Comparison of ENCODE assay signal across 14 cellular contexts in the genomic region with DNA sequence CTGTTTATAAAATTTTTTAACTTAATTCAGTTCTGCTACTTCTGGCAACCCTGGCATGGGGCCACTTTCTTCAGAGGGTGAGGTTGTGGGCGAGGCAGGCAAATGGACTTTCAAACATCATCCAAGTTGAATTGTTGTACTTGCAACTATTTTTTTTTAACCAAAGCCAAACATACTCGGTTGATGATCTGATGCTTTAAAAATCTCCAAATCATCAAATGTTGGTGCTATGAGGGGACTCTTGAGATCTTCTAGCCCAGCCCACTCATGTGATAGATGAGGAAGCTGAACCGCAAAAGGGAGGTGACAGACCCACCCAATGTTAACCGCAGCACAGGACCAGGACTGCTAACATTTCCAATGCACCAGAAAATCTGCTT. TPM values are rescaled to one million over a fixed set of nuclear protein-coding genes. Genes with fewer than 3 reads are reported as not detected.
DNase-seq lines count a peak whose midpoint lies in the region; ATAC-seq lines count a peak whose summit lies in the region.
"Had no signal": no experiment of that assay in that cellular context is flagged by ENCODE, and none has a peak within 500 bp of the region (broad histone marks: within the 10 kb centered on the region; RNA-seq: fewer than 3 reads in every experiment).

No MANE protein-coding gene starts in this region.

- peak; percentile 60 for DNase-seq in Daoy (ENCODE audit: low read depth)
- peak; percentile 91 to 98 for DNase-seq in SJSA1 (ENCODE audit: low read depth in 1 of 2, low spot score in 2 of 2)
- peak; percentile 96 for DNase-seq in fibroblast of peridontal ligament (ENCODE audit: extremely low read depth)
- peak; percentile 57 for DNase-seq in renal cortical epithelial cell (ENCODE audit: low read depth)
- DNase-seq in NCI-H146 (lab: John Stamatoyannopoulos, UW), result no peak
- DNase-seq in UCSD-AML1 (lab: John Stamatoyannopoulos, UW; ENCODE audit: unreplicated experiment), result no peak
- DNase-seq: activated T-cell treated with anti-CD3 and anti-CD28 coated beads, Interleukin-2, amount 50 U/mL, for 4 hours; DMS79 treated with DMSO at 0.1 percent for 48 hours; H7; NCI-H1048; T-helper 9 cell; thyroid gland had no signal

- H3K4me3 ChIP-seq in SJSA1, result no peak overlapping the region
- H3K4me3 ChIP-seq: thyroid gland had no signal

- H3K4me1 ChIP-seq in SJSA1 (replicated peaks), result peaks cover 43% of the 10 kb centered on the region
- H3K4me1 ChIP-seq: thyroid gland had no signal

- peaks cover 11% of the 10 kb centered on the region for H3K9me3 ChIP-seq in SJSA1 (replicated peaks)
- H3K9me3 ChIP-seq: thyroid gland had no signal

- H3K27ac ChIP-seq in SJSA1, result peak overlapping the region; percentile 95
- H3K27ac ChIP-seq: thyroid gland had no signal

- H3K27me3 ChIP-seq in SJSA1 (replicated peaks), result no peaks in the 10 kb centered on the region
- H3K27me3 ChIP-seq: thyroid gland had no signal

- ATAC-seq in GM19467 (IDR thresholded peaks at IDR 0.05; ENCODE audit: unreplicated experiment), result no peak
- ATAC-seq in GM19463 (IDR thresholded peaks at IDR 0.05; ENCODE audit: unreplicated experiment), result no peak
- ATAC-seq: activated T-cell treated with anti-CD3 and anti-CD28 coated beads, Interleukin-2, amount 50 U/mL, for 4 hours had no signal

- H3K36me3 ChIP-seq in SJSA1, result no peaks in the 10 kb centered on the region
- H3K36me3 ChIP-seq: thyroid gland had no signal

RNA-seq across cellular contexts. Expression of gene SLC1A7, which starts 6.7 kb away (rescaled TPM):
- not detected in 2 replicates for total RNA-seq in Daoy (2014; rRNA removed; shearing (Covaris generic))
- 4.5 and 12.1 TPM in 2 replicates for total RNA-seq in SJSA1 (2014; rRNA removed; shearing (Covaris generic))
- not detected in 2 replicates for total RNA-seq in renal cortical epithelial cell
- total RNA-seq: activated T-cell treated with anti-CD3 and anti-CD28 coated beads, Interleukin-2, amount 50 U/mL, for 4 hours; H7 had no signal

Comparison
In these comparisons a context has a peak if more than half of its experiments do, and no peak if none do; other contexts are left out.
1. DNase-seq: peak in Daoy (single experiment), SJSA1 (2 of 2), fibroblast of peridontal ligament (single experiment) and renal cortical epithelial cell (single experiment); none in NCI-H146 (single experiment) and UCSD-AML1 (single experiment).